8 cellular contexts compared by ENCODE assay signal in the genomic region with DNA sequence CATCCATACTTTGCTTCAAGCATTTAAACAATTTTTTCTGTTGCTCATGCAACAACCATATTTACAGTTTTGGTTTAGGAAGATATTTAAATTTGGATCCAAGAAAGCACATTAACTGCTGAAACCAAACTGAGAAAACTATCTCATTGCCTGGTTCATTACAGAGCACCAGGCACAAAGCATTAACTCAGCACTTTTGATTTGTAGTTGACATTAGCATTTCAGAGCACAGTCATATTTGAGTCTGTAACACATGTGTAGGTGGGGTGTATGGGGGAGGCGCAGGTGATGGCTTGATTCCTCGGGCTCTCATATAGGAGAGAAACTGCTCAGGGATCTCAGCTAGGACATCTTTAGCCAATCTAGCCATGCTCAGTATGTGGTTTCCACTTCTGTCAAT.
"Had no signal": no experiment of that assay in that cellular context is flagged by ENCODE, and none has a peak within 500 bp of the region (broad histone marks: within the 10 kb centered on the region; RNA-seq: fewer than 3 reads in every experiment).

No MANE protein-coding gene starts in this region.

- H3K4me2 ChIP-seq: GM23338, KMS-11 had no signal

- H3K4me3 ChIP-seq: GM23338 had no signal

- FAIRE-seq: H1, H54 had no signal

- DNase-seq: H9, HCEC 1CT, KBM-7 had no signal

- H3K27ac ChIP-seq: HL-60, KMS-11 had no signal

- H2AFZ ChIP-seq: GM23338 had no signal

- H3K9ac ChIP-seq: KMS-11 had no signal
